Comparison of ENCODE assay signal across 16 cellular contexts in genomic region chr7:100856871-100857282, GRCh38.
"Had no signal": no experiment of that assay in that cellular context is flagged by ENCODE, and none has a peak within 500 bp of the region (broad histone marks: within the 10 kb centered on the region; RNA-seq: fewer than 3 reads in every experiment).

No MANE protein-coding gene starts in this region.

- DNase-seq: activated CD4-positive, alpha-beta T cell treated with anti-CD3 and anti-CD28 coated beads for 1 hour; activated CD4-positive, alpha-beta T cell treated with anti-CD3 and anti-CD28 coated beads, Interleukin-2, amount 50 U/mL, for 48 hours; activated CD8-positive, alpha-beta memory T cell treated with anti-CD3 and anti-CD28 coated beads, Interleukin-2, amount 10 ng/mL, durations not matched to agents 7 days and 5 days; activated effector memory CD4-positive, alpha-beta T cell treated with Interleukin-2 at 50 U/mL for 16 hours; activated T-cell treated with anti-CD3 and anti-CD28 coated beads, Interleukin-2, amount 50 U/mL, for 24 hours; amygdala; brain microvascular endothelial cell; hippocampal formation; lower lobe of right lung; retina; stimulated activated CD4-positive, alpha-beta T cell treated with anti-CD3 and anti-CD28 coated beads, Interleukin-15, amount 100 ng/mL, for 24 hours; SW 1271 had no signal

- H3K9me3 Mint-ChIP-seq: activated T-cell treated with anti-CD3 and anti-CD28 coated beads, Interleukin-2, amount 50 U/mL, for 24 hours; nephron had no signal

- ATAC-seq: activated CD8-positive, alpha-beta memory T cell treated with anti-CD3 and anti-CD28 coated beads, Interleukin-2, amount 10 ng/mL, durations not matched to agents 7 days and 5 days; lower lobe of right lung had no signal

- H2AFZ ChIP-seq: parathyroid adenoma had no signal

- H3K27me3 Mint-ChIP-seq: activated CD8-positive, alpha-beta memory T cell treated with anti-CD3 and anti-CD28 coated beads, Interleukin-2, amount 10 ng/mL, durations not matched to agents 7 days and 5 days; activated naive CD8-positive, alpha-beta T cell; activated T-cell treated with anti-CD3 and anti-CD28 coated beads, Interleukin-2, amount 50 U/mL, for 24 hours had no signal

- H3K4me3 Mint-ChIP-seq: activated CD8-positive, alpha-beta memory T cell treated with anti-CD3 and anti-CD28 coated beads, Interleukin-2, amount 10 ng/mL, durations not matched to agents 7 days and 5 days; activated naive CD8-positive, alpha-beta T cell; activated T-cell treated with anti-CD3 and anti-CD28 coated beads, Interleukin-2, amount 50 U/mL, for 24 hours; nephron had no signal

- H3K9me3 ChIP-seq: lower lobe of right lung, tibial nerve had no signal

- H3K27ac ChIP-seq: brain microvascular endothelial cell, lower lobe of right lung, parathyroid adenoma, tibial nerve had no signal

- H3K27me3 ChIP-seq: brain microvascular endothelial cell, tibial nerve had no signal

- H3K79me2 ChIP-seq: parathyroid adenoma had no signal

- H3K27ac Mint-ChIP-seq: activated CD8-positive, alpha-beta memory T cell treated with anti-CD3 and anti-CD28 coated beads, Interleukin-2, amount 10 ng/mL, durations not matched to agents 7 days and 5 days; activated naive CD8-positive, alpha-beta T cell; activated T-cell treated with anti-CD3 and anti-CD28 coated beads, Interleukin-2, amount 50 U/mL, for 24 hours; nephron had no signal

- H3K4me3 ChIP-seq: lower lobe of right lung, tibial nerve had no signal

- H3K4me1 ChIP-seq: parathyroid adenoma had no signal

- H3K9ac ChIP-seq: parathyroid adenoma had no signal
